25 cellular contexts compared by ENCODE assay signal in the genomic region with DNA sequence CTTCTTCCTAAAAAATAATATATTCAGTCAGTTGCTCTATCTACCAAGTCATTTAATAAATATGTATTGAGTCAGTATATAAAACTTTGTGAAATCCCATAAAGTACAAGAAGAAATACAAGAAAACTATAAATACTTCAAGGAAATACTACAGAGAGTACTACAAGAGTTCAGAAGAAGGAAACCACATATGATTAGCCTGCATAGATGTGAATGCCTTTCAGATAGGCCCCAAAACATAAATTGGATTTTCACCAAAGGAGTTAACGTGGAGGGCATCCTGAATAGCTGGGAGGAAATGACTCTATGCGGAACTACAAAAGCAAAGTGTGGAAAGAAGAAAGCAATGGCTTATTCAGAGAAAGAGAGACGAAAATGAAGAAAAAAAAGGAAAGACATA.
DNase-seq lines count a peak whose midpoint lies in the region; ATAC-seq, FAIRE-seq and TF ChIP-seq lines count a peak whose summit lies in the region.
"Had no signal": no experiment of that assay in that cellular context is flagged by ENCODE, and none has a peak within 500 bp of the region (broad histone marks: within the 10 kb centered on the region; RNA-seq: fewer than 3 reads in every experiment).

No MANE protein-coding gene starts in this region.

- no peak for TF ChIP-seq POLR2A in endothelial cell of umbilical vein (IDR thresholded peaks at IDR 0.05; ENCODE audit: low read depth, low read length)

- no peaks in the 10 kb centered on the region for H3F3A ChIP-seq in PC-3 (ENCODE audit: low read length, unreplicated experiment)

- H3K4me3 ChIP-seq in PC-3 (ENCODE audit: low read length) (no peak overlapping the region), endothelial cell of umbilical vein (replicated peaks in 1 of 3; ENCODE audit: insufficient read depth in 1 of 3, low read depth in 1 of 3, low read length in 3 of 3) (no peak overlapping the region), osteoblast (ENCODE audit: insufficient read depth, low read length) (no peak overlapping the region), mucosa of descending colon (no peak overlapping the region)
- H3K4me3 ChIP-seq: dorsolateral prefrontal cortex, gastroesophageal sphincter, prostate gland, sigmoid colon, stomach, tibial nerve had no signal

- POLR2A ChIA-PET in PC-3 (lab: Charles Lee; ENCODE audit: unreplicated experiment) (no interaction called here), endothelial cell of umbilical vein (lab: Charles Lee) (no interaction called here)

- H3K9me3 ChIP-seq in PC-3 (ENCODE audit: low read length), result no peaks in the 10 kb centered on the region
- no peaks in the 10 kb centered on the region for H3K9me3 ChIP-seq in endothelial cell of umbilical vein (replicated peaks; ENCODE audit: control insufficient read depth, insufficient read depth, low read length)
- no peaks in the 10 kb centered on the region for H3K9me3 ChIP-seq in osteoblast (ENCODE audit: low read depth, low read length)
- no peaks in the 10 kb centered on the region for H3K9me3 ChIP-seq in mucosa of descending colon
- H3K9me3 ChIP-seq: gastroesophageal sphincter, prostate gland, sigmoid colon, stomach, tibial nerve had no signal

- H3K27ac ChIP-seq in PC-3 (ENCODE audit: low read length) (peak overlapping the region; percentile 76), endothelial cell of umbilical vein (ENCODE audit: insufficient read depth, low read depth, low read length) (no peak overlapping the region), osteoblast (ENCODE audit: low read depth, low read length) (peak overlapping the region; percentile 52)
- H3K27ac ChIP-seq: dorsolateral prefrontal cortex, gastroesophageal sphincter, prostate gland, sigmoid colon, stomach, tibial nerve had no signal

- H3K9ac ChIP-seq in PC-3 (ENCODE audit: low read length) (no peak overlapping the region), endothelial cell of umbilical vein (replicated peaks; ENCODE audit: extremely low read depth, insufficient read depth, low read length) (no peak overlapping the region)

- no peak for TF ChIP-seq CTCF in PC-3 (conservative IDR thresholded peaks at IDR 0.05; ENCODE audit: low read depth, low read length)
- no peak for TF ChIP-seq CTCF in endothelial cell of umbilical vein (IDR thresholded peaks at IDR 0.05; ENCODE audit: extremely low read depth in 1 of 2, insufficient read depth in 1 of 2, low read depth in 1 of 2, low read length in 2 of 2)
- TF ChIP-seq CTCF in osteoblast (IDR thresholded peaks at IDR 0.05; ENCODE audit: extremely low read depth, low read depth, low read length), result no peak
- no peak for TF ChIP-seq CTCF in mucosa of descending colon (IDR thresholded peaks at IDR 0.05)

- H3K9me2 ChIP-seq in PC-3 (replicated peaks; ENCODE audit: low read length), result no peaks in the 10 kb centered on the region

- peak; percentile 89 for FAIRE-seq in endothelial cell of umbilical vein (lab: Jason Lieb, UNC)
- FAIRE-seq: keratinocyte, TTC549 had no signal

- CTCF ChIA-PET in PC-3 (lab: Charles Lee) (no interaction called here), endothelial cell of umbilical vein (lab: Charles Lee) (interaction anchor here (0.9 kb wide), 1 partner anchor 9 kb away, joined by 3 read pairs; no protein-coding TSS in a partner anchor)

- intact Hi-C loops in PC-3 (cut with micrococcal nuclease) (loop anchor here (2.0 kb wide), 1 partner anchor 112 kb away; no protein-coding TSS in a partner anchor), endothelial cell of umbilical vein (cut with micrococcal nuclease) (no loop called here), mucosa of descending colon (cut with DNase I, micrococcal nuclease) (no loop called here)

- H4K20me1 ChIP-seq in PC-3 (ENCODE audit: low read length) (no peaks in the 10 kb centered on the region), endothelial cell of umbilical vein (replicated peaks; ENCODE audit: control insufficient read depth, extremely low read depth, insufficient read depth, low read length) (no peaks in the 10 kb centered on the region), osteoblast (ENCODE audit: insufficient read depth, low read length) (no peaks in the 10 kb centered on the region)

- no TSS peak for BruUV-seq in PC-3 (replicated peaks; lab: Mats Ljungman, UMichigan)
- BruUV-seq in endothelial cell of umbilical vein (replicated peaks; lab: Mats Ljungman, UMichigan), result no TSS peak

- DNase-seq in ELR (ENCODE audit: low read depth), result peak; percentile 42
- peak; percentile 53 for DNase-seq in PC-3
- DNase-seq in endothelial cell of umbilical vein (ENCODE audit: low read depth, low spot score), result peak; percentile 70
- peak; percentile 92 for DNase-seq in osteoblast (ENCODE audit: insufficient read length, low spot score, missing footprints)
- DNase-seq in nucleus accumbens (lab: John Stamatoyannopoulos, UW), result no peak
- no peak for DNase-seq in mucosa of descending colon
- no peak for DNase-seq in NCI-H2196 (lab: John Stamatoyannopoulos, UW; ENCODE audit: unreplicated experiment)
- DNase-seq in OCI-M1 (lab: John Stamatoyannopoulos, UW), result no peak
- DNase-seq: activated CD4-positive, alpha-beta T cell treated with anti-CD3 and anti-CD28 coated beads for 36 hours; activated naive CD4-positive, alpha-beta T cell treated with Interleukin-2 at 50 U/mL for 16 hours; activated T-cell treated with anti-CD3 and anti-CD28 coated beads, Interleukin-2, amount 50 U/mL, for 72 hours; central memory CD4-positive, alpha-beta T cell; dorsolateral prefrontal cortex; Karpas-422; NCI-H1694; NCI-H2171; NCI-H526; sigmoid colon; stimulated activated CD8-positive, alpha-beta memory T cell treated with anti-CD3 and anti-CD28 coated beads, Interleukin-4, amount 100 ng/mL, for 48 hours; stomach had no signal

- H3K79me2 ChIP-seq in PC-3 (ENCODE audit: low read length), result no peaks in the 10 kb centered on the region
- no peaks in the 10 kb centered on the region for H3K79me2 ChIP-seq in endothelial cell of umbilical vein (ENCODE audit: control insufficient read depth, insufficient read depth, low read length)
- H3K79me2 ChIP-seq in osteoblast (ENCODE audit: insufficient read depth, low read length), result no peaks in the 10 kb centered on the region

- dilution Hi-C loops in endothelial cell of umbilical vein (cut with MboI; ENCODE audit: extremely low pct_ligation_motif_present, low sequenced_read_pairs), result no loop called here

- ATAC-seq in PC-3 (peak; percentile 96), mucosa of descending colon (no peak)
- ATAC-seq: activated CD4-positive, alpha-beta T cell treated with anti-CD3 and anti-CD28 coated beads for 36 hours; activated T-cell treated with anti-CD3 and anti-CD28 coated beads, Interleukin-2, amount 50 U/mL, for 72 hours; gastroesophageal sphincter had no signal

- H3K27me3 ChIP-seq in PC-3 (ENCODE audit: low read length), result no peaks in the 10 kb centered on the region
- no peaks in the 10 kb centered on the region for H3K27me3 ChIP-seq in endothelial cell of umbilical vein (ENCODE audit: control insufficient read depth in 2 of 2, insufficient read depth in 2 of 2, low read length in 2 of 2)
- H3K27me3 ChIP-seq in osteoblast (ENCODE audit: insufficient read depth, low read length), result no peaks in the 10 kb centered on the region
- H3K27me3 ChIP-seq: dorsolateral prefrontal cortex, gastroesophageal sphincter, sigmoid colon, stomach, tibial nerve had no signal

- H3K9me1 ChIP-seq in endothelial cell of umbilical vein (replicated peaks; ENCODE audit: control insufficient read depth, extremely low read depth, insufficient read depth, low read length), result no peaks in the 10 kb centered on the region

- H3K4me1 ChIP-seq in PC-3 (ENCODE audit: insufficient read depth, low read length), result peaks cover 12% of the 10 kb centered on the region; the same call in 1 of the 2 replicates
- peaks cover 6% of the 10 kb centered on the region for H3K4me1 ChIP-seq in endothelial cell of umbilical vein (ENCODE audit: control insufficient read depth, extremely low read depth, insufficient read depth, low read length)
- H3K4me1 ChIP-seq in osteoblast (ENCODE audit: insufficient read depth, low read length), result peaks cover 13% of the 10 kb centered on the region
- H3K4me1 ChIP-seq in mucosa of descending colon (ENCODE audit: low read depth), result no peaks in the 10 kb centered on the region
- H3K4me1 ChIP-seq: gastroesophageal sphincter, prostate gland, sigmoid colon, stomach, tibial nerve had no signal

- H2AFZ ChIP-seq in PC-3 (ENCODE audit: low read length) (no peak overlapping the region), endothelial cell of umbilical vein (ENCODE audit: low read depth, low read length) (peak overlapping the region; percentile 32), osteoblast (ENCODE audit: low read length) (peak overlapping the region; percentile 41)

- H3K4me2 ChIP-seq in PC-3 (ENCODE audit: low read length), result peak overlapping the region; percentile 35; the same call in 1 of the 2 replicates
- peak overlapping the region; percentile 34 for H3K4me2 ChIP-seq in endothelial cell of umbilical vein (ENCODE audit: insufficient read depth, low read length)
- peak overlapping the region; percentile 58 for H3K4me2 ChIP-seq in osteoblast (ENCODE audit: insufficient read depth, low read length)

- H3K36me3 ChIP-seq in PC-3 (ENCODE audit: low read depth, low read length) (no peaks in the 10 kb centered on the region), endothelial cell of umbilical vein (ENCODE audit: control insufficient read depth in 2 of 2, extremely low read depth in 1 of 2, insufficient read depth in 2 of 2, low read length in 2 of 2) (no peaks in the 10 kb centered on the region), osteoblast (ENCODE audit: insufficient read depth, low read length) (no peaks in the 10 kb centered on the region), mucosa of descending colon (ENCODE audit: low read depth) (no peaks in the 10 kb centered on the region)
- H3K36me3 ChIP-seq: prostate gland, sigmoid colon had no signal

TF ChIP-seq in endothelial cell of umbilical vein, 7 proteins besides CTCF, POLR2A, EP300 and RAD21:
- TF ChIP-seq GATA2 (IDR thresholded peaks at IDR 0.05; ENCODE audit: insufficient read depth, insufficient read length, low read depth, low read length), result peak; percentile 45
- TF ChIP-seq JUN (IDR thresholded peaks at IDR 0.05; ENCODE audit: borderline replicate concordance, insufficient read depth, insufficient read length, low read depth), result no peak
- TF ChIP-seq POLR2AphosphoS5 (IDR thresholded peaks at IDR 0.05; ENCODE audit: insufficient read depth, low read depth, low read length), result no peak
- TF ChIP-seq FOS (IDR thresholded peaks at IDR 0.05; ENCODE audit: borderline replicate concordance, insufficient read depth, low read length), result peak; percentile 58
- TF ChIP-seq MAX (IDR thresholded peaks at IDR 0.05; ENCODE audit: insufficient read depth, insufficient read length), result no peak
- TF ChIP-seq MYC (IDR thresholded peaks at IDR 0.05; ENCODE audit: low read depth, low read length), result no peak
- TF ChIP-seq EZH2 (IDR thresholded peaks at IDR 0.05; ENCODE audit: borderline replicate concordance, low read depth, low read length, severe bottlenecking), result no peak

Comparison
In these comparisons a context has a peak if more than half of its experiments do, and no peak if none do; other contexts are left out.
1. DNase-seq: peak in ELR (single experiment), PC-3 (single experiment), endothelial cell of umbilical vein (single experiment) and osteoblast (single experiment); none in nucleus accumbens (0 of 56), mucosa of descending colon (0 of 3), NCI-H2196 (single experiment) and OCI-M1 (single experiment).
2. Peak in every context shown above with its lines, with median percentiles within 50 percentile points of each other: H3K4me2 ChIP-seq.